Comparison of ENCODE assay signal across 16 cellular contexts in the genomic region with DNA sequence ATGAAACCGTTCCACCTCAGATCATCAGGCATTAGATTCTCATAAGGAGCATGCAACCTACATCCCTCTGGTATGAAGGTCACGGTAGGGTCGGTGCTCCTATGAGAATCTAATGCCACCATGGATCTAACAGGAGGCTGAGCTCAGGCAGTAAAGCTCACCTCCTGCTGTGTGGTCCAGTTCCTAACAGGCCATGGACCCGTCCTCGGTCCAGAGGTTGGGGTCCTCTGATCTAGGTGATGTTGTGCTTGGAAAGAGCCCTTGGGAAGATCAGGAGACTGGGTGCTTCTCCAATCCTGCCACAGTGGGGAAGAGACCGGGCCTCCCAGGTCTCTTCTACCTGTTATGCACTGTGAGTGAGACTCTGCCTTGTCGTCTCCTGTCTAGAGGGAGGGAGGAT.
"Had no signal": no experiment of that assay in that cellular context is flagged by ENCODE, and none has a peak within 500 bp of the region (broad histone marks: within the 10 kb centered on the region; RNA-seq: fewer than 3 reads in every experiment).

No MANE protein-coding gene starts in this region.

- H3K79me2 ChIP-seq: parathyroid adenoma had no signal

- H3K4me2 ChIP-seq: neural progenitor cell had no signal

- H3K9me3 Mint-ChIP-seq: activated naive CD8-positive, alpha-beta T cell treated with anti-CD3 and anti-CD28 coated beads, Interleukin-2, amount 50 U/mL, for 24 hours; activated T-cell treated with anti-CD3 and anti-CD28 coated beads, Interleukin-2, amount 50 U/mL, for 4 hours; effector memory CD8-positive, alpha-beta T cell; stimulated activated effector memory CD8-positive, alpha-beta T cell treated with anti-CD3 and anti-CD28 coated beads, Interleukin-12 subunit alpha, Interleukin-12 subunit beta, amount 100 ng/mL, for 72 hours had no signal

- H3K27ac ChIP-seq: neural progenitor cell, parathyroid adenoma, transverse colon had no signal

- H3K4me3 Mint-ChIP-seq: activated CD4-positive, alpha-beta T cell treated with anti-CD3 and anti-CD28 coated beads, Interleukin-2, amount 10 ng/mL, durations not matched to agents 24 days and 14 days; activated naive CD8-positive, alpha-beta T cell treated with anti-CD3 and anti-CD28 coated beads, Interleukin-2, amount 50 U/mL, for 24 hours; activated T-cell treated with anti-CD3 and anti-CD28 coated beads, Interleukin-2, amount 50 U/mL, for 4 hours; effector memory CD8-positive, alpha-beta T cell; neural progenitor cell; stimulated activated effector memory CD8-positive, alpha-beta T cell treated with anti-CD3 and anti-CD28 coated beads, Interleukin-12 subunit alpha, Interleukin-12 subunit beta, amount 100 ng/mL, for 72 hours; T-helper 17 cell; WTC11 had no signal

- FAIRE-seq: islet of Langerhans, small intestine had no signal

- H3K4me1 ChIP-seq: neural progenitor cell, parathyroid adenoma had no signal

- H3K4me1 Mint-ChIP-seq: activated CD4-positive, alpha-beta T cell treated with anti-CD3 and anti-CD28 coated beads, Interleukin-2, amount 10 ng/mL, durations not matched to agents 24 days and 14 days; activated naive CD8-positive, alpha-beta T cell treated with anti-CD3 and anti-CD28 coated beads, Interleukin-2, amount 50 U/mL, for 24 hours; T-helper 17 cell had no signal

- H3K27ac Mint-ChIP-seq: activated CD4-positive, alpha-beta T cell treated with anti-CD3 and anti-CD28 coated beads, Interleukin-2, amount 10 ng/mL, durations not matched to agents 24 days and 14 days; activated naive CD8-positive, alpha-beta T cell treated with anti-CD3 and anti-CD28 coated beads, Interleukin-2, amount 50 U/mL, for 24 hours; effector memory CD8-positive, alpha-beta T cell; neural progenitor cell; stimulated activated effector memory CD8-positive, alpha-beta T cell treated with anti-CD3 and anti-CD28 coated beads, Interleukin-12 subunit alpha, Interleukin-12 subunit beta, amount 100 ng/mL, for 72 hours; T-helper 17 cell; WTC11 had no signal

- H3K9ac ChIP-seq: neural progenitor cell, parathyroid adenoma had no signal

- DNase-seq: activated CD4-positive, alpha-beta T cell treated with anti-CD3 and anti-CD28 coated beads, Interleukin-2, amount 10 ng/mL, durations not matched to agents 24 days and 14 days; activated naive CD8-positive, alpha-beta T cell treated with anti-CD3 and anti-CD28 coated beads, Interleukin-2, amount 50 U/mL, for 24 hours; activated T-cell treated with anti-CD3 and anti-CD28 coated beads, Interleukin-2, amount 50 U/mL, for 4 hours; cortex of kidney; effector memory CD8-positive, alpha-beta T cell; glutamatergic neuron; retina; SHP77; small intestine; T-helper 17 cell; transverse colon had no signal

- H3K9me3 ChIP-seq: transverse colon had no signal

- H2AFZ ChIP-seq: neural progenitor cell, parathyroid adenoma had no signal

- H3K36me3 ChIP-seq: neural progenitor cell, transverse colon had no signal

- ATAC-seq: activated naive CD8-positive, alpha-beta T cell treated with anti-CD3 and anti-CD28 coated beads, Interleukin-2, amount 50 U/mL, for 24 hours; activated T-cell treated with anti-CD3 and anti-CD28 coated beads, Interleukin-2, amount 50 U/mL, for 4 hours; effector memory CD8-positive, alpha-beta T cell; stimulated activated effector memory CD8-positive, alpha-beta T cell treated with anti-CD3 and anti-CD28 coated beads, Interleukin-12 subunit alpha, Interleukin-12 subunit beta, amount 100 ng/mL, for 72 hours; T-helper 17 cell; WTC11 had no signal

- H3K27me3 ChIP-seq: neural progenitor cell, transverse colon had no signal

- H3K4me3 ChIP-seq: neural progenitor cell, transverse colon had no signal
